In the genomic region with DNA sequence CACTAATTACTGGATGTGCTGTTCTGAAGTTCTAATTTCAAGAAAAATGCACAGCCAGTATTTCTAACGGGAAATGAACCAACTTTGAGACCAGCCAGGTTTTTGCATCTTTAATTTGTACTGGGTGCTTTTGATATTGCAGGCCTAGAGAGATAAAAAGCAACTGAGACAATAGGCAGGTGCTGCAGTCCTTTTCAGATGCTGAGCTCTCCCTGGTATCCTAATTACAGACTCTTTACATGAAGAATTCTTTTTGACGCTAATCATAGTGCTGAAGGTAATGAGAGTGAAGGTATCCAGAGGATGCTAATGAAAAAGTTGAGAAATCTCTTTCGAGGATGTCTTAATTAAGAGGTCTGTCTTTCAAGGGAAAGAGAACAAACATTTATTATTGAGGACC, we compare ENCODE assay signal across 1 cellular context.
TF ChIP-seq lines count a peak whose summit lies in the region.

No MANE protein-coding gene starts in this region.

TF ChIP-seq in H1, 55 proteins besides CTCF, POLR2A, EP300 and RAD21 (continued from another document):
- TF ChIP-seq, protein P1, sequence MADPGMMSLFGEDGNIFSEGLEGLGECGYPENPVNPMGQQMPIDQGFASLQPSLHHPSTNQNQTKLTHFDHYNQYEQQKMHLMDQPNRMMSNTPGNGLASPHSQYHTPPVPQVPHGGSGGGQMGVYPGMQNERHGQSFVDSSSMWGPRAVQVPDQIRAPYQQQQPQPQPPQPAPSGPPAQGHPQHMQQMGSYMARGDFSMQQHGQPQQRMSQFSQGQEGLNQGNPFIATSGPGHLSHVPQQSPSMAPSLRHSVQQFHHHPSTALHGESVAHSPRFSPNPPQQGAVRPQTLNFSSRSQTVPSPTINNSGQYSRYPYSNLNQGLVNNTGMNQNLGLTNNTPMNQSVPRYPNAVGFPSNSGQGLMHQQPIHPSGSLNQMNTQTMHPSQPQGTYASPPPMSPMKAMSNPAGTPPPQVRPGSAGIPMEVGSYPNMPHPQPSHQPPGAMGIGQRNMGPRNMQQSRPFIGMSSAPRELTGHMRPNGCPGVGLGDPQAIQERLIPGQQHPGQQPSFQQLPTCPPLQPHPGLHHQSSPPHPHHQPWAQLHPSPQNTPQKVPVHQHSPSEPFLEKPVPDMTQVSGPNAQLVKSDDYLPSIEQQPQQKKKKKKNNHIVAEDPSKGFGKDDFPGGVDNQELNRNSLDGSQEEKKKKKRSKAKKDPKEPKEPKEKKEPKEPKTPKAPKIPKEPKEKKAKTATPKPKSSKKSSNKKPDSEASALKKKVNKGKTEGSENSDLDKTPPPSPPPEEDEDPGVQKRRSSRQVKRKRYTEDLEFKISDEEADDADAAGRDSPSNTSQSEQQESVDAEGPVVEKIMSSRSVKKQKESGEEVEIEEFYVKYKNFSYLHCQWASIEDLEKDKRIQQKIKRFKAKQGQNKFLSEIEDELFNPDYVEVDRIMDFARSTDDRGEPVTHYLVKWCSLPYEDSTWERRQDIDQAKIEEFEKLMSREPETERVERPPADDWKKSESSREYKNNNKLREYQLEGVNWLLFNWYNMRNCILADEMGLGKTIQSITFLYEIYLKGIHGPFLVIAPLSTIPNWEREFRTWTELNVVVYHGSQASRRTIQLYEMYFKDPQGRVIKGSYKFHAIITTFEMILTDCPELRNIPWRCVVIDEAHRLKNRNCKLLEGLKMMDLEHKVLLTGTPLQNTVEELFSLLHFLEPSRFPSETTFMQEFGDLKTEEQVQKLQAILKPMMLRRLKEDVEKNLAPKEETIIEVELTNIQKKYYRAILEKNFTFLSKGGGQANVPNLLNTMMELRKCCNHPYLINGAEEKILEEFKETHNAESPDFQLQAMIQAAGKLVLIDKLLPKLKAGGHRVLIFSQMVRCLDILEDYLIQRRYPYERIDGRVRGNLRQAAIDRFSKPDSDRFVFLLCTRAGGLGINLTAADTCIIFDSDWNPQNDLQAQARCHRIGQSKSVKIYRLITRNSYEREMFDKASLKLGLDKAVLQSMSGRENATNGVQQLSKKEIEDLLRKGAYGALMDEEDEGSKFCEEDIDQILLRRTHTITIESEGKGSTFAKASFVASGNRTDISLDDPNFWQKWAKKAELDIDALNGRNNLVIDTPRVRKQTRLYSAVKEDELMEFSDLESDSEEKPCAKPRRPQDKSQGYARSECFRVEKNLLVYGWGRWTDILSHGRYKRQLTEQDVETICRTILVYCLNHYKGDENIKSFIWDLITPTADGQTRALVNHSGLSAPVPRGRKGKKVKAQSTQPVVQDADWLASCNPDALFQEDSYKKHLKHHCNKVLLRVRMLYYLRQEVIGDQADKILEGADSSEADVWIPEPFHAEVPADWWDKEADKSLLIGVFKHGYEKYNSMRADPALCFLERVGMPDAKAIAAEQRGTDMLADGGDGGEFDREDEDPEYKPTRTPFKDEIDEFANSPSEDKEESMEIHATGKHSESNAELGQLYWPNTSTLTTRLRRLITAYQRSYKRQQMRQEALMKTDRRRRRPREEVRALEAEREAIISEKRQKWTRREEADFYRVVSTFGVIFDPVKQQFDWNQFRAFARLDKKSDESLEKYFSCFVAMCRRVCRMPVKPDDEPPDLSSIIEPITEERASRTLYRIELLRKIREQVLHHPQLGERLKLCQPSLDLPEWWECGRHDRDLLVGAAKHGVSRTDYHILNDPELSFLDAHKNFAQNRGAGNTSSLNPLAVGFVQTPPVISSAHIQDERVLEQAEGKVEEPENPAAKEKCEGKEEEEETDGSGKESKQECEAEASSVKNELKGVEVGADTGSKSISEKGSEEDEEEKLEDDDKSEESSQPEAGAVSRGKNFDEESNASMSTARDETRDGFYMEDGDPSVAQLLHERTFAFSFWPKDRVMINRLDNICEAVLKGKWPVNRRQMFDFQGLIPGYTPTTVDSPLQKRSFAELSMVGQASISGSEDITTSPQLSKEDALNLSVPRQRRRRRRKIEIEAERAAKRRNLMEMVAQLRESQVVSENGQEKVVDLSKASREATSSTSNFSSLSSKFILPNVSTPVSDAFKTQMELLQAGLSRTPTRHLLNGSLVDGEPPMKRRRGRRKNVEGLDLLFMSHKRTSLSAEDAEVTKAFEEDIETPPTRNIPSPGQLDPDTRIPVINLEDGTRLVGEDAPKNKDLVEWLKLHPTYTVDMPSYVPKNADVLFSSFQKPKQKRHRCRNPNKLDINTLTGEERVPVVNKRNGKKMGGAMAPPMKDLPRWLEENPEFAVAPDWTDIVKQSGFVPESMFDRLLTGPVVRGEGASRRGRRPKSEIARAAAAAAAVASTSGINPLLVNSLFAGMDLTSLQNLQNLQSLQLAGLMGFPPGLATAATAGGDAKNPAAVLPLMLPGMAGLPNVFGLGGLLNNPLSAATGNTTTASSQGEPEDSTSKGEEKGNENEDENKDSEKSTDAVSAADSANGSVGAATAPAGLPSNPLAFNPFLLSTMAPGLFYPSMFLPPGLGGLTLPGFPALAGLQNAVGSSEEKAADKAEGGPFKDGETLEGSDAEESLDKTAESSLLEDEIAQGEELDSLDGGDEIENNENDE (IDR thresholded peaks at IDR 0.05; ENCODE audit: insufficient replicate concordance, low read length) = peak; percentile 63
- TF ChIP-seq, protein P2, sequence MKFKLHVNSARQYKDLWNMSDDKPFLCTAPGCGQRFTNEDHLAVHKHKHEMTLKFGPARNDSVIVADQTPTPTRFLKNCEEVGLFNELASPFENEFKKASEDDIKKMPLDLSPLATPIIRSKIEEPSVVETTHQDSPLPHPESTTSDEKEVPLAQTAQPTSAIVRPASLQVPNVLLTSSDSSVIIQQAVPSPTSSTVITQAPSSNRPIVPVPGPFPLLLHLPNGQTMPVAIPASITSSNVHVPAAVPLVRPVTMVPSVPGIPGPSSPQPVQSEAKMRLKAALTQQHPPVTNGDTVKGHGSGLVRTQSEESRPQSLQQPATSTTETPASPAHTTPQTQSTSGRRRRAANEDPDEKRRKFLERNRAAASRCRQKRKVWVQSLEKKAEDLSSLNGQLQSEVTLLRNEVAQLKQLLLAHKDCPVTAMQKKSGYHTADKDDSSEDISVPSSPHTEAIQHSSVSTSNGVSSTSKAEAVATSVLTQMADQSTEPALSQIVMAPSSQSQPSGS (IDR thresholded peaks at IDR 0.05; ENCODE audit: low read length) = no peak
- TF ChIP-seq BRCA1 (IDR thresholded peaks at IDR 0.05; ENCODE audit: low read depth, low read length) (no peak), GTF2F1 (IDR thresholded peaks at IDR 0.05; ENCODE audit: borderline replicate concordance, low read depth, low read length) (no peak), GABPA (IDR thresholded peaks at IDR 0.05; ENCODE audit: borderline replicate concordance, insufficient read depth, low read length) (no peak), MAFK (IDR thresholded peaks at IDR 0.05; ENCODE audit: low read depth, low read length) (no peak), RNF2 (IDR thresholded peaks at IDR 0.05; ENCODE audit: borderline replicate concordance, low read depth, low read length, missing control alignments, poor library complexity, severe bottlenecking) (no peak), TCF12 (IDR thresholded peaks at IDR 0.05; ENCODE audit: low read depth, low read length) (peak; percentile 74), EGR1 (IDR thresholded peaks at IDR 0.05; ENCODE audit: borderline replicate concordance, low read depth, low read length) (no peak), SUZ12 (IDR thresholded peaks at IDR 0.05; ENCODE audit: low read length) (no peak)
